ENCODE assay signal across 18 cellular contexts in the genomic region with DNA sequence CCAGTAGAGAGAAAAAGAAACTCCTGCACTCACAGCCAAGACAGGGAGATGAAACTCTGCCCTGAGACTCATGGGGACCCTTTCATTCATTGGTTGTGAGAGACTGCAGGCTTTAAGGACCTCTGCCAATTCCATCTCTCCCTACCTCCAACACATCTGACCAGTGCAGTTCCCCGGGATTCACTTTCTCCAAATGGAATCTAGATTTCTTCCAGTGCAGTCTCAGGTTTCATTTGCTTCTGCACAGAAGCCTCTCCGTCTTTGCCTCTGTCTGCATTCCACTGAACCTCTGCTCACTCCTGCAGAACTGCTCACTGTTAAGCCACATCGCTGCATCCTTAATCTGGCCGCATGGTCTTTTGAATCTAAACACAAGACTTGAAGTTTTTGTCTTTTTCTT. TPM values are rescaled to one million over a fixed set of nuclear protein-coding genes. Genes with fewer than 3 reads are reported as not detected.
DNase-seq lines count a peak whose midpoint lies in the region; ATAC-seq, FAIRE-seq and TF ChIP-seq lines count a peak whose summit lies in the region.
"Had no signal": no experiment of that assay in that cellular context is flagged by ENCODE, and none has a peak within 500 bp of the region (broad histone marks: within the 10 kb centered on the region; RNA-seq: fewer than 3 reads in every experiment).

No MANE protein-coding gene starts in this region.

- no peak overlapping the region for H4K91ac ChIP-seq in IMR-90 (ENCODE audit: insufficient read depth, low read depth, low read length)

- H3K27me3 Mint-ChIP-seq in astrocyte (ENCODE audit: low read depth, unreplicated experiment) (peaks cover 17% of the 10 kb centered on the region), nephron progenitor cell (ENCODE audit: low read depth, poor library complexity) (peaks cover 54% of the 10 kb centered on the region), chondrocyte (ENCODE audit: low read depth) (peaks cover 12% of the 10 kb centered on the region)
- H3K27me3 Mint-ChIP-seq in CD8-positive, alpha-beta memory T cell: peaks cover 0 to 2% of the 10 kb centered on the region in 2 donors

- H3K4me1 ChIP-seq in IMR-90 (ENCODE audit: control insufficient read depth, insufficient read depth, low read length): no peaks in the 10 kb centered on the region
- no peaks in the 10 kb centered on the region for H3K4me1 ChIP-seq in astrocyte (ENCODE audit: insufficient read depth, low read length)
- H3K4me1 ChIP-seq in CD8-positive, alpha-beta memory T cell (ENCODE audit: insufficient read depth, low read length): no peaks in the 10 kb centered on the region

- H3K27ac Mint-ChIP-seq in astrocyte (ENCODE audit: unreplicated experiment): no peak overlapping the region
- H3K27ac Mint-ChIP-seq in nephron progenitor cell: no peak overlapping the region
- no peak overlapping the region for H3K27ac Mint-ChIP-seq in CD8-positive, alpha-beta memory T cell
- no peak overlapping the region for H3K27ac Mint-ChIP-seq in chondrocyte (ENCODE audit: unreplicated experiment)

- H2BK15ac ChIP-seq in IMR-90 (ENCODE audit: low read depth, low read length): no peak overlapping the region

- H2AFZ ChIP-seq in IMR-90 (replicated peaks; ENCODE audit: low read length, poor library complexity): no peak overlapping the region
- no peak overlapping the region for H2AFZ ChIP-seq in astrocyte (ENCODE audit: low read depth, low read length)

- H3K27me3 ChIP-seq in IMR-90 (ENCODE audit: control insufficient read depth, insufficient read depth, low read length) (peaks cover 24% of the 10 kb centered on the region), astrocyte (ENCODE audit: insufficient read depth, low read length) (peaks cover 2% of the 10 kb centered on the region)
- no peaks in the 10 kb centered on the region for H3K27me3 ChIP-seq in CD8-positive, alpha-beta memory T cell (ENCODE audit: insufficient read depth, low read length, poor library complexity, severe bottlenecking)

- no peaks in the 10 kb centered on the region for H3K36me3 ChIP-seq in IMR-90 (ENCODE audit: control insufficient read depth, insufficient read depth, low read length)
- no peaks in the 10 kb centered on the region for H3K36me3 ChIP-seq in astrocyte (ENCODE audit: insufficient read depth, low read length)
- no peaks in the 10 kb centered on the region for H3K36me3 ChIP-seq in CD8-positive, alpha-beta memory T cell (ENCODE audit: insufficient read depth, low read length)

- no peak overlapping the region for H2AK5ac ChIP-seq in IMR-90 (ENCODE audit: low read depth, low read length)

- H3K9me3 ChIP-seq in IMR-90 (ENCODE audit: control insufficient read depth, insufficient read depth, low read length) (no peaks in the 10 kb centered on the region), astrocyte (ENCODE audit: insufficient read depth, low read depth, low read length) (no peaks in the 10 kb centered on the region)
- no peaks in the 10 kb centered on the region for H3K9me3 ChIP-seq in CD8-positive, alpha-beta memory T cell (ENCODE audit: low read length)
- H3K9me3 ChIP-seq: SK-N-SH had no signal

- peak; percentile 68 for ATAC-seq in IMR-90 (ENCODE audit: low read depth)
- ATAC-seq in HG03159 (IDR thresholded peaks at IDR 0.05; ENCODE audit: unreplicated experiment): no peak
- ATAC-seq in GM21367 (IDR thresholded peaks at IDR 0.05; ENCODE audit: unreplicated experiment): no peak
- ATAC-seq: Panc1 had no signal

- H3K18ac ChIP-seq in IMR-90 (ENCODE audit: low read depth, low read length): no peak overlapping the region

- BruUV-seq in IMR-90 (replicated peaks; lab: Mats Ljungman, UMichigan): no TSS peak

- H3K56ac ChIP-seq in IMR-90 (ENCODE audit: extremely low read depth, insufficient read depth, low read length): no peak overlapping the region

- DNase-seq in AG08395 (ENCODE audit: low spot score): peak; percentile 34
- peak; percentile 65 for DNase-seq in IMR-90
- DNase-seq in astrocyte (ENCODE audit: low read depth): peak; percentile 35
- peak; percentile 32 for DNase-seq in nephron progenitor cell
- no peak for DNase-seq in CD8-positive, alpha-beta memory T cell
- no peak for DNase-seq in chondrocyte (ENCODE audit: low spot score)
- DNase-seq: C1 segment of cervical spinal cord, DMS 273 treated with DMSO at 0.1 percent for 48 hours, H7, MV-4-11, NCI-H524, Right ventricle myocardium superior, SK-N-SH had no signal

- POLR2A ChIA-PET in IMR-90 (lab: Charles Lee; ENCODE audit: unreplicated experiment): no interaction called here
- POLR2A ChIA-PET in CD8-positive, alpha-beta memory T cell (lab: Charles Lee): no interaction called here

- no peak for FAIRE-seq in astrocyte (lab: Jason Lieb, UNC)
- FAIRE-seq: HTR-8/SVneo had no signal

- in situ Hi-C loops in IMR-90 (cut with MboI; ENCODE audit: low sequenced_read_pairs): no loop called here

- H3K4me3 ChIP-seq in IMR-90 (ENCODE audit: insufficient read depth, low read depth, low read length): no peak overlapping the region
- H3K4me3 ChIP-seq in astrocyte (ENCODE audit: insufficient read depth, low read depth, low read length): no peak overlapping the region
- H3K4me3 ChIP-seq in CD8-positive, alpha-beta memory T cell (ENCODE audit: low read length): no peak overlapping the region

- no peak overlapping the region for H2BK20ac ChIP-seq in IMR-90 (ENCODE audit: low read depth, low read length)

- no peak overlapping the region for H3K4ac ChIP-seq in IMR-90 (ENCODE audit: low read depth, low read length)

- H3K4me1 Mint-ChIP-seq in astrocyte (ENCODE audit: low read depth, unreplicated experiment) (peaks cover 23% of the 10 kb centered on the region), nephron progenitor cell (peaks cover 26% of the 10 kb centered on the region), chondrocyte (ENCODE audit: low read depth) (peaks cover 25% of the 10 kb centered on the region)
- H3K4me1 Mint-ChIP-seq in CD8-positive, alpha-beta memory T cell: no peaks in the 10 kb centered on the region

- H3K4me2 ChIP-seq in IMR-90 (ENCODE audit: low read depth, low read length): no peak overlapping the region
- H3K4me2 ChIP-seq in astrocyte (ENCODE audit: low read length): no peak overlapping the region
- H3K4me2 ChIP-seq: SK-N-SH had no signal

- H2BK5ac ChIP-seq in IMR-90 (ENCODE audit: low read depth, low read length, poor library complexity, severe bottlenecking): no peak overlapping the region

- no peak overlapping the region for H3K9ac ChIP-seq in IMR-90 (ENCODE audit: low read depth, low read length)
- no peak overlapping the region for H3K9ac ChIP-seq in astrocyte (ENCODE audit: low read length)
- H3K9ac ChIP-seq: SK-N-SH had no signal

- H3K79me2 ChIP-seq in astrocyte (ENCODE audit: insufficient read depth, low read length): no peaks in the 10 kb centered on the region

- H3K9me1 ChIP-seq in IMR-90 (ENCODE audit: insufficient read depth, low read length): no peaks in the 10 kb centered on the region

- no peak overlapping the region for H4K5ac ChIP-seq in IMR-90 (ENCODE audit: low read depth, low read length)

- H4K20me1 ChIP-seq in IMR-90 (ENCODE audit: insufficient read depth, low read length): no peaks in the 10 kb centered on the region
- H4K20me1 ChIP-seq in astrocyte (ENCODE audit: insufficient read depth, low read length): no peaks in the 10 kb centered on the region

- dilution Hi-C loops in IMR-90 (cut with HindIII; ENCODE audit: low sequenced_read_pairs, unreplicated experiment): no loop called here

- intact Hi-C loops in IMR-90 (cut with micrococcal nuclease): no loop called here

- CTCF ChIA-PET in IMR-90 (lab: Yijun Ruan, JAX): no interaction called here
- CTCF ChIA-PET in CD8-positive, alpha-beta memory T cell (lab: Charles Lee): no interaction called here

- H3K36me3 Mint-ChIP-seq in astrocyte (ENCODE audit: low read depth, unreplicated experiment) (peaks cover 1% of the 10 kb centered on the region), nephron progenitor cell (ENCODE audit: low read depth) (no peaks in the 10 kb centered on the region), chondrocyte (ENCODE audit: low read depth) (no peaks in the 10 kb centered on the region)
- no peaks in the 10 kb centered on the region for H3K36me3 Mint-ChIP-seq in CD8-positive, alpha-beta memory T cell

- no peak overlapping the region for H2AK9ac ChIP-seq in IMR-90 (replicated peaks; ENCODE audit: low read depth, low read length, poor library complexity)

- H3K27ac ChIP-seq in IMR-90 (ENCODE audit: insufficient read depth, low read length) (no peak overlapping the region), astrocyte (ENCODE audit: low read depth, low read length) (no peak overlapping the region)
- H3K27ac ChIP-seq in CD8-positive, alpha-beta memory T cell (ENCODE audit: low read depth, low read length): no peak overlapping the region
- H3K27ac ChIP-seq: HL-60 had no signal

- no peak overlapping the region for H3K4me3 Mint-ChIP-seq in astrocyte (ENCODE audit: unreplicated experiment)
- H3K4me3 Mint-ChIP-seq in nephron progenitor cell: peak overlapping the region; percentile 29
- H3K4me3 Mint-ChIP-seq in CD8-positive, alpha-beta memory T cell: no peak overlapping the region
- no peak overlapping the region for H3K4me3 Mint-ChIP-seq in chondrocyte (ENCODE audit: unreplicated experiment)

- H3K9me3 Mint-ChIP-seq in astrocyte (ENCODE audit: unreplicated experiment) (peaks cover 3% of the 10 kb centered on the region), nephron progenitor cell (peaks cover 9% of the 10 kb centered on the region), chondrocyte (ENCODE audit: low read depth) (peaks cover 10% of the 10 kb centered on the region)
- peaks cover 0 to 8% (median 1%) of the 10 kb centered on the region in 5 donors for H3K9me3 Mint-ChIP-seq in CD8-positive, alpha-beta memory T cell

- no peak overlapping the region for H4K8ac ChIP-seq in IMR-90 (ENCODE audit: low read depth in 2 of 2, low read length in 2 of 2)

- TF ChIP-seq CTCF in IMR-90 (conservative IDR thresholded peaks at IDR 0.05; ENCODE audit: low read depth, low read length) (no peak), astrocyte (IDR thresholded peaks at IDR 0.05; ENCODE audit: insufficient read depth, low read depth, low read length) (no peak), nephron progenitor cell (IDR thresholded peaks at IDR 0.05) (no peak), chondrocyte (IDR thresholded peaks at IDR 0.05) (no peak)

- no peak for TF ChIP-seq POLR2A in IMR-90 (IDR thresholded peaks at IDR 0.05; ENCODE audit: low read depth, low read length)

- TF ChIP-seq RAD21 in IMR-90 (IDR thresholded peaks at IDR 0.05; ENCODE audit: low read length): no peak

- 13% methylated on average over 1 of the region's 4 CpGs; no CpG with 5 or more reads in 1 of the 2 experiments for WGBS in IMR-90 (ENCODE audit: extremely low coverage in 2 of 2, insufficient read length in 1 of 2), 2 experiments

- H3K79me1 ChIP-seq in IMR-90 (ENCODE audit: low read depth in 1 of 2, low read length in 2 of 2): no peaks in the 10 kb centered on the region

- H3K23ac ChIP-seq in IMR-90 (ENCODE audit: low read depth, low read length): no peak overlapping the region

- H3K14ac ChIP-seq in IMR-90 (replicated peaks; ENCODE audit: low read depth, low read length): no peak overlapping the region

- H2BK120ac ChIP-seq in IMR-90 (ENCODE audit: low read depth, low read length): no peak overlapping the region

RNA-seq across cellular contexts. Expression of a gene that starts 24.5 kb away (rescaled TPM):
- total RNA-seq in IMR-90 (2012; rRNA removed) (12.2 TPM in 2 replicates), astrocyte (8.9 and 9.6 TPM in 2 replicates), chondrocyte (0.80 to 2.6 TPM (median 2.5 TPM) in 3 replicates)
- polyA plus RNA-seq in IMR-90 (2012; rRNA removed): 32.4 and 36.0 TPM in 2 replicates
- polyA plus RNA-seq in IMR-90 (2012; cell fraction: cytosol; rRNA removed): 27.9 and 38.6 TPM in 2 replicates
- 52.0 and 83.7 TPM in 2 replicates for polyA plus RNA-seq in IMR-90 (2012; cell fraction: nucleus; rRNA removed; ENCODE audit: low replicate concordance)
- total RNA-seq in CD8-positive, alpha-beta memory T cell: not detected
- polyA plus RNA-seq in CD8-positive, alpha-beta memory T cell: not detected
- polyA plus RNA-seq: SK-N-SH had no signal

Comparison
In these comparisons a context has a peak if more than half of its experiments do, and no peak if none do; other contexts are left out.
1. DNase-seq: peak in AG08395 (single experiment), IMR-90 (single experiment), astrocyte (single experiment) and nephron progenitor cell (single experiment); none in CD8-positive, alpha-beta memory T cell (0 of 5) and chondrocyte (single experiment).